ENCODE assay signal across 18 cellular contexts in the genomic region with DNA sequence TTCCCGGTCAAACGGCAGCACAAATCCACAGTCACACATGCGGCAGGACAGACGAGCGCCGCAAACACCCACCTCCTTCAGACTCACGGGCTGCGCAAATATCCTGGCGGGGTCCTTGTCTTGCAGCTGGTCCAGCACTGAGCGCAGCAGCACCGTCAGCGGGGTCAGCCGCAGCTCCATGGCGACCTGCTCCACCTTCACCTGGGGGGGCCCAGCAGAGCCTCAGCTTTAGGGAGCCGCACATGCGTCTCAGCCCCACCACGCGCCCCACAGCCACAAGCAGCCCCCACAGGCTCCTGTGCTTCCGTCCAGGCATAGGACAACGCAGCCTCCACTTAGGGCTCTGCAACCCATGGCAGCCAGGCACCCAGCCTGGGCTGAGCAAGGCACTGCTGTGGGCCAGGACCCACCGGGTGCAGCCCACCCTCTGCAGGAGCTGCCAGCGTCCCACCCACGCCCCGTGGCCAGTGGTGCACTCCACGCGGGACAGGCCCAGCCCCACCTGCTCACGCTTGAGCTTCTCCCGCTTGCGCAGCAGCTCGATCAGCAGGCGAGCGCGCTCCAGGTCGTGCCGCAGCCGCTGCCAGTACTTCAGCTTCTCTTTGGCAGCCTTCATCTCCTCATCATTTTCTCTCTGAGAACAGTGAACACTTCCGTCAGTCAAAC. TPM values are rescaled to one million over a fixed set of nuclear protein-coding genes. Genes with fewer than 3 reads are reported as not detected.
DNase-seq lines count a peak whose midpoint lies in the region; ATAC-seq, FAIRE-seq and TF ChIP-seq lines count a peak whose summit lies in the region.
"Had no signal": no experiment of that assay in that cellular context is flagged by ENCODE, and none has a peak within 500 bp of the region (broad histone marks: within the 10 kb centered on the region; RNA-seq: fewer than 3 reads in every experiment).

No MANE protein-coding gene starts in this region.

- TF ChIP-seq POLR2A in K562 (conservative IDR thresholded peaks at IDR 0.05): no peak

- CTCF ChIA-PET in CD4-positive, alpha-beta T cell (lab: Charles Lee): no interaction called here
- CTCF ChIA-PET in K562 (lab: Yijun Ruan, JAX; ENCODE audit: low intra/inter-chr PET ratio): no interaction called here

- H3K27me3 ChIP-seq in CD4-positive, alpha-beta T cell (ENCODE audit: control insufficient read depth, insufficient read depth, low read length): no peaks in the 10 kb centered on the region
- no peaks in the 10 kb centered on the region for H3K27me3 ChIP-seq in K562 (ENCODE audit: control insufficient read depth in 2 of 2, insufficient read depth in 2 of 2, low read length in 2 of 2)
- no peaks in the 10 kb centered on the region for H3K27me3 ChIP-seq in neural progenitor cell
- H3K27me3 ChIP-seq: BE2C had no signal

- no peak overlapping the region for H3K4me3 Mint-ChIP-seq in CD4-positive, alpha-beta T cell
- no peak overlapping the region for H3K4me3 Mint-ChIP-seq in neural progenitor cell
- H3K4me3 Mint-ChIP-seq: CD14-positive monocyte, H9 had no signal

- H3K9me3 ChIP-seq in CD4-positive, alpha-beta T cell (ENCODE audit: control insufficient read depth, low read length): no peaks in the 10 kb centered on the region
- no peaks in the 10 kb centered on the region for H3K9me3 ChIP-seq in K562 (replicated peaks; ENCODE audit: control insufficient read depth, insufficient read depth, low read depth, low read length)
- no peaks in the 10 kb centered on the region for H3K9me3 ChIP-seq in neural progenitor cell (ENCODE audit: low read depth)
- H3K9me3 ChIP-seq: A549, BE2C, Caco-2 had no signal

- no peaks in the 10 kb centered on the region for H3K9me1 ChIP-seq in K562 (ENCODE audit: control insufficient read depth, insufficient read depth, low read length)

- H3K4me2 ChIP-seq in K562 (ENCODE audit: insufficient read depth, low read length): no peak overlapping the region
- H3K4me2 ChIP-seq in neural progenitor cell: no peak overlapping the region
- H3K4me2 ChIP-seq: A549 had no signal

- no TSS peak for BruUV-seq in K562 (replicated peaks; lab: Mats Ljungman, UMichigan)

- no peaks in the 10 kb centered on the region for H3F3A ChIP-seq in neural progenitor cell (ENCODE audit: low read depth)

- H3K9ac ChIP-seq in K562 (ENCODE audit: insufficient read depth in 1 of 2, low read depth in 2 of 2, low read length in 2 of 2) (peak overlapping the region in 1 of 2 experiments; percentile 35; a peak in 1 of 4 replicates), neural progenitor cell (no peak overlapping the region)

- in situ Hi-C loops in K562 (cut with MboI): no loop called here

- intact Hi-C loops in CD4-positive, alpha-beta T cell (cut with DNase I, micrococcal nuclease): no loop called here
- intact Hi-C loops in K562 (cut with micrococcal nuclease): no loop called here

- TF ChIP-seq RAD21 in K562 (CRISPR knock-in tag; conservative IDR thresholded peaks at IDR 0.05 in 1 of 2, IDR thresholded peaks at IDR 0.05 in 1 of 2): no peak

- no peaks in the 10 kb centered on the region for H3K27me3 Mint-ChIP-seq in CD4-positive, alpha-beta T cell
- no peaks in the 10 kb centered on the region for H3K27me3 Mint-ChIP-seq in neural progenitor cell (ENCODE audit: insufficient read depth, low read depth)

- peak overlapping the region; percentile 57 for H3K27ac Mint-ChIP-seq in CD4-positive, alpha-beta T cell
- H3K27ac Mint-ChIP-seq in neural progenitor cell: peak overlapping the region; percentile 88

- no peak for TF ChIP-seq EP300 in K562 (IDR thresholded peaks at IDR 0.05; ENCODE audit: low read length)

- H3K36me3 Mint-ChIP-seq in CD4-positive, alpha-beta T cell (ENCODE audit: low read depth): peaks cover 81% of the 10 kb centered on the region
- H3K36me3 Mint-ChIP-seq in neural progenitor cell: peaks cover 23% of the 10 kb centered on the region

- TF ChIP-seq CTCF in C4-2B (conservative IDR thresholded peaks at IDR 0.05): no peak
- no peak for TF ChIP-seq CTCF in CD4-positive, alpha-beta T cell (IDR thresholded peaks at IDR 0.05)
- no peak for TF ChIP-seq CTCF in K562 (IDR thresholded peaks at IDR 0.05 in 2 of 3, conservative IDR thresholded peaks at IDR 0.05 in 1 of 3; ENCODE audit: insufficient read depth in 2 of 3, low read depth in 1 of 3, low read length in 3 of 3)
- TF ChIP-seq CTCF in neural progenitor cell (IDR thresholded peaks at IDR 0.05): no peak

- FAIRE-seq in K562 (lab: Jason Lieb, UNC): no peak
- FAIRE-seq: A549, GM19239, HTR-8/SVneo had no signal

- ATAC-seq in CD4-positive, alpha-beta T cell (ENCODE audit: poor library complexity): no peak
- no peak for ATAC-seq in K562
- no peak for ATAC-seq in SK-N-SH treated with all-trans-retinoic acid at 6 μM for 48 hours
- no peak for ATAC-seq in HG03280 (IDR thresholded peaks at IDR 0.05; ENCODE audit: unreplicated experiment)
- ATAC-seq: A549 had no signal

- H3K9me3 Mint-ChIP-seq in CD4-positive, alpha-beta T cell: no peaks in the 10 kb centered on the region
- no peaks in the 10 kb centered on the region for H3K9me3 Mint-ChIP-seq in neural progenitor cell
- H3K9me3 Mint-ChIP-seq: CD14-positive monocyte; CD8-positive, alpha-beta memory T cell; H9 had no signal

- H3K27ac ChIP-seq in C4-2B (peak overlapping the region; percentile 24), K562 (ENCODE audit: extremely low read depth, low read depth, low read length) (no peak overlapping the region), neural progenitor cell (no peak overlapping the region)
- no peak overlapping the region for H3K27ac ChIP-seq in CD4-positive, alpha-beta T cell (ENCODE audit: low read depth, low read length)
- H3K27ac ChIP-seq: A549 had no signal

- H2AFZ ChIP-seq in K562 (ENCODE audit: low read depth, low read length) (no peak overlapping the region), neural progenitor cell (replicated peaks) (no peak overlapping the region)

- peaks cover 24% of the 10 kb centered on the region for H3K4me1 Mint-ChIP-seq in CD4-positive, alpha-beta T cell (ENCODE audit: low read depth)
- H3K4me1 Mint-ChIP-seq in neural progenitor cell: peaks cover 5% of the 10 kb centered on the region
- H3K4me1 Mint-ChIP-seq: CD14-positive monocyte had no signal

- H3K4me1 ChIP-seq in K562 (replicated peaks in 1 of 2; ENCODE audit: control insufficient read depth in 2 of 2, insufficient read depth in 2 of 2, low read length in 2 of 2): peaks cover 0 to 21% of the 10 kb centered on the region in 2 experiments; a peak in 1 of 5 replicates
- no peaks in the 10 kb centered on the region for H3K4me1 ChIP-seq in neural progenitor cell
- H3K4me1 ChIP-seq: A549, BE2C, Caco-2 had no signal

- H4K20me1 ChIP-seq in K562 (replicated peaks; ENCODE audit: control insufficient read depth, insufficient read depth, low read length): no peaks in the 10 kb centered on the region; the same call in 1 of the 2 replicates
- peaks cover 84% of the 10 kb centered on the region for H4K20me1 ChIP-seq in neural progenitor cell (ENCODE audit: low read depth)

- H3K36me3 ChIP-seq in K562 (ENCODE audit: control insufficient read depth, insufficient read depth, low read length): peaks cover 63% of the 10 kb centered on the region; the same call in 2 of the 3 replicates
- no peaks in the 10 kb centered on the region for H3K36me3 ChIP-seq in neural progenitor cell

- WGBS in K562 (ENCODE audit: insufficient coverage, low coverage, missing lambda C conversion rate): 93% methylated on average over 13 of the region's 37 CpGs

- H3K4me3 ChIP-seq in K562 (no peak overlapping the region), neural progenitor cell (no peak overlapping the region)
- H3K4me3 ChIP-seq: A549 had no signal

- POLR2A ChIA-PET in CD4-positive, alpha-beta T cell (lab: Charles Lee): no interaction called here
- POLR2A ChIA-PET in K562 (lab: Yijun Ruan, JAX): interaction anchor here (0.7 kb wide), 1 partner anchor 19 kb away, joined by 3 read pairs; no protein-coding TSS in a partner anchor

- DNase-seq in CD4-positive, alpha-beta T cell: no peak
- DNase-seq in K562 (ENCODE audit: extremely low read depth in 1 of 4, low spot score in 3 of 4): no peak
- DNase-seq in neural progenitor cell (ENCODE audit: low spot score): no peak
- no peak for DNase-seq in germinal center (ENCODE audit: low spot score)
- DNase-seq: BE2C; Caco-2; CD8-positive, alpha-beta memory T cell; DND-41; GF-D8; GOT3; H9 had no signal

- H3K79me2 ChIP-seq in K562 (ENCODE audit: control insufficient read depth, insufficient read depth, low read length) (peaks cover 24% of the 10 kb centered on the region), neural progenitor cell (ENCODE audit: low read depth) (peaks cover 87% of the 10 kb centered on the region)

RNA-seq across cellular contexts. Expression of a gene that starts 29.1 kb away (rescaled TPM):
- 100 to 1,000 TPM; 129 to 130 TPM for total RNA-seq in CD4-positive, alpha-beta T cell
- 34.4 and 58.3 TPM in 2 replicates for total RNA-seq in K562 (2011; cell fraction: chromatin; rRNA removed; ENCODE audit: low replicate concordance)
- 28.7 and 34.9 TPM in 2 replicates for total RNA-seq in K562 (2011; cell fraction: nucleolus; rRNA removed)
- total RNA-seq in K562 (2011; cell fraction: nucleoplasm; rRNA removed): 20.9 and 28.2 TPM in 2 replicates
- 10.4 and 12.2 TPM in 2 replicates for total RNA-seq in K562 (2014; rRNA removed)
- total RNA-seq in K562 (2014; rRNA removed; fragmentation: Illumina TruSeq; extraction: Trizol): 5.3 and 7.4 TPM in 2 replicates
- 7.2 and 7.5 TPM in 2 replicates for total RNA-seq in K562 (2015; rRNA removed; fragmentation: Illumina TruSeq; extraction: Trizol)
- 14.1 and 17.6 TPM in 2 replicates for total RNA-seq in K562 (2021)
- 2.4 and 2.5 TPM in 2 replicates for polyA plus RNA-seq in K562 (2011; rRNA removed)
- 1.9 and 2.0 TPM in 2 replicates for polyA plus RNA-seq in K562 (2011; cell fraction: cytosol; rRNA removed)
- polyA plus RNA-seq in K562 (2011; cell fraction: nucleus; rRNA removed): 11.7 and 17.8 TPM in 2 replicates
- 8.5 and 10.4 TPM in 2 replicates for polyA plus RNA-seq in K562 (2012)
- 5.5 and 8.7 TPM in 2 replicates for polyA plus RNA-seq in K562 (2014; fragmentation: Illumina TruSeq; extraction: Trizol)
- polyA plus RNA-seq in K562 (2014; fragmentation: Nextera tagmentation; extraction: Ambion mirVana): under 1 TPM; 0.42 to 0.63 TPM
- polyA plus RNA-seq in K562 (2014; rRNA removed): 8.4 and 9.9 TPM in 2 replicates
- polyA minus RNA-seq in K562 (2011; rRNA and poly(A)+ RNA removed): 3.2 and 4.2 TPM in 2 replicates
- 5.6 and 8.6 TPM in 2 replicates for polyA minus RNA-seq in K562 (2011; cell fraction: cytosol; rRNA and poly(A)+ RNA removed)
- polyA minus RNA-seq in K562 (2011; cell fraction: nucleus; rRNA and poly(A)+ RNA removed): 10.8 and 11.2 TPM in 2 replicates
- 31.2 and 46.7 TPM in 2 replicates for total RNA-seq in neural progenitor cell (ENCODE audit: low replicate concordance)

RNA-seq across cellular contexts. Expression of a gene that starts 55.0 kb away (rescaled TPM):
- 10 to 100 TPM; 14.8 to 15.0 TPM for total RNA-seq in CD4-positive, alpha-beta T cell
- 25.1 and 25.4 TPM in 2 replicates for total RNA-seq in K562 (2011; cell fraction: chromatin; rRNA removed; ENCODE audit: low replicate concordance)
- total RNA-seq in K562 (2011; cell fraction: nucleolus; rRNA removed): 15.5 and 19.3 TPM in 2 replicates
- total RNA-seq in K562 (2011; cell fraction: nucleoplasm; rRNA removed): 18.1 and 18.4 TPM in 2 replicates
- total RNA-seq in K562 (2014; rRNA removed): 8.1 and 11.0 TPM in 2 replicates
- 6.3 and 6.9 TPM in 2 replicates for total RNA-seq in K562 (2014; rRNA removed; fragmentation: Illumina TruSeq; extraction: Trizol)
- 7.3 and 7.4 TPM in 2 replicates for total RNA-seq in K562 (2015; rRNA removed; fragmentation: Illumina TruSeq; extraction: Trizol)
- 16.0 and 16.8 TPM in 2 replicates for total RNA-seq in K562 (2021)
- polyA plus RNA-seq in K562 (2011; rRNA removed): 3.8 and 4.5 TPM in 2 replicates
- polyA plus RNA-seq in K562 (2011; cell fraction: cytosol; rRNA removed): 4.1 and 4.8 TPM in 2 replicates
- 6.6 and 7.8 TPM in 2 replicates for polyA plus RNA-seq in K562 (2011; cell fraction: nucleus; rRNA removed)
- polyA plus RNA-seq in K562 (2012): 9.9 and 10.0 TPM in 2 replicates
- polyA plus RNA-seq in K562 (2014; fragmentation: Illumina TruSeq; extraction: Trizol): 12.2 and 13.2 TPM in 2 replicates
- polyA plus RNA-seq in K562 (2014; fragmentation: Nextera tagmentation; extraction: Ambion mirVana): 1 to 10 TPM; 1.5 to 1.6 TPM
- 7.6 and 7.8 TPM in 2 replicates for polyA plus RNA-seq in K562 (2014; rRNA removed)
- 5.3 and 6.0 TPM in 2 replicates for polyA minus RNA-seq in K562 (2011; rRNA and poly(A)+ RNA removed)
- 10.0 and 11.0 TPM in 2 replicates for polyA minus RNA-seq in K562 (2011; cell fraction: cytosol; rRNA and poly(A)+ RNA removed)
- polyA minus RNA-seq in K562 (2011; cell fraction: nucleus; rRNA and poly(A)+ RNA removed): 3.5 and 5.0 TPM in 2 replicates
- 23.1 and 29.3 TPM in 2 replicates for total RNA-seq in neural progenitor cell (ENCODE audit: low replicate concordance)
